Comparison of ENCODE assay signal across 7 cellular contexts in the genomic region with DNA sequence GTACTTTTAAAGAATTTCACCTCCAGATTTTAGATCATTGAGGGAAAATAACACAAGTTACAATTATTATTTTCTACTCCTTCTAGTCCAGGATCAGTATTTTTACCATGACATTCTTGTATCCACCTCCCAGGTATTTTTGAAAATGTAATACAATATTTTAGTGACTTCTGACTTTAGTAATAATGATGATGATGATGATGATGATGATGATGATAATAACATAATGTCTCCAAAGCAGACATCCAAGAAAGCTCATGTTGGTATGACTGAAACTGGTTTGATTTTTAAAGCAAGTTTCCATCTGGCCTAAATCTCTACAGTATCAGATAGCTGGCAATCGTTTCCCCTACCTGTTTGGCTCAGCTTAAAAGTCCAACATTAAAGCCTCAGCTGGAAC.
"Had no signal": no experiment of that assay in that cellular context is flagged by ENCODE, and none has a peak within 500 bp of the region (broad histone marks: within the 10 kb centered on the region; RNA-seq: fewer than 3 reads in every experiment).

No MANE protein-coding gene starts in this region.

- FAIRE-seq: GM12878, GM12891, GM12892, GM18507, GM19239 had no signal

- ATAC-seq: GM12878 had no signal

- DNase-seq: GDM1, GF-D8 had no signal

- H3K4me3 ChIP-seq: GM12878 had no signal
